In genomic region chr1:234845097-234845660, GRCh38 we compare ENCODE assay signal across 11 cellular contexts.
A peak's percentile ranks its signal among the peaks of the same experiment; 100 is the strongest.
DNase-seq lines count a peak whose midpoint lies in the region; ATAC-seq and TF ChIP-seq lines count a peak whose summit lies in the region.
"Had no signal": no experiment of that assay in that cellular context is flagged by ENCODE, and none has a peak within 500 bp of the region (broad histone marks: within the 10 kb centered on the region; RNA-seq: fewer than 3 reads in every experiment).

No MANE protein-coding gene starts in this region.

- intact Hi-C loops in ascending aorta (cut with DNase I) = no loop called here

- H3K36me3 ChIP-seq in ascending aorta = no peaks in the 10 kb centered on the region
- H3K36me3 ChIP-seq: MG63, neural progenitor cell had no signal

- peak; percentile 76 for DNase-seq in GM12865 (ENCODE audit: low read depth)
- peak in 2 of 3 donors; percentile 42 to 45 for DNase-seq in T-helper 17 cell
- DNase-seq in activated naive CD8-positive, alpha-beta T cell treated with anti-CD3 and anti-CD28 coated beads, Interleukin-2, amount 50 U/mL, for 24 hours = peak; percentile 30
- peak; percentile 58 for DNase-seq in renal cortical epithelial cell (ENCODE audit: low read depth)
- no peak for DNase-seq in ascending aorta (ENCODE audit: low spot score in 2 of 2)
- no peak for DNase-seq in AML-193 (lab: John Stamatoyannopoulos, UW)
- DNase-seq: MG63 had no signal

- H3K27ac Mint-ChIP-seq in T-helper 17 cell = peak overlapping the region; percentile 85
- H3K27ac Mint-ChIP-seq in activated naive CD8-positive, alpha-beta T cell treated with anti-CD3 and anti-CD28 coated beads, Interleukin-2, amount 50 U/mL, for 24 hours = peak overlapping the region; percentile 97

- H3K9me3 Mint-ChIP-seq in activated naive CD8-positive, alpha-beta T cell treated with anti-CD3 and anti-CD28 coated beads, Interleukin-2, amount 50 U/mL, for 24 hours = no peaks in the 10 kb centered on the region

- peak overlapping the region; percentile 77 for H3K4me3 Mint-ChIP-seq in T-helper 17 cell
- H3K4me3 Mint-ChIP-seq in activated naive CD8-positive, alpha-beta T cell treated with anti-CD3 and anti-CD28 coated beads, Interleukin-2, amount 50 U/mL, for 24 hours = peak overlapping the region; percentile 60
- H3K4me3 Mint-ChIP-seq: neural progenitor cell had no signal

- H3K9me3 ChIP-seq in T-helper 17 cell (ENCODE audit: control insufficient read depth, low read length, poor library complexity, severe bottlenecking) = no peaks in the 10 kb centered on the region
- H3K9me3 ChIP-seq in ascending aorta = no peaks in the 10 kb centered on the region

- no peak for TF ChIP-seq CTCF in GM12865 (IDR thresholded peaks at IDR 0.05; ENCODE audit: insufficient read depth, low read depth, low read length, missing control alignments)
- no peak for TF ChIP-seq CTCF in ascending aorta (IDR thresholded peaks at IDR 0.05)

- TF ChIP-seq POLR2A in GM18505 (IDR thresholded peaks at IDR 0.05; ENCODE audit: borderline replicate concordance, extremely low read depth, insufficient read depth, insufficient read length) = no peak

- H3K4me3 ChIP-seq in GM12865 (ENCODE audit: low read depth, low read length) = peak overlapping the region; percentile 28; the same call in 1 of the 2 replicates
- no peak overlapping the region for H3K4me3 ChIP-seq in ascending aorta
- H3K4me3 ChIP-seq: MG63, neural progenitor cell had no signal

- H3K27me3 ChIP-seq in ascending aorta = no peaks in the 10 kb centered on the region
- H3K27me3 ChIP-seq: MG63, neural progenitor cell had no signal

- ATAC-seq in T-helper 17 cell (peak; percentile 87), GM21576 (IDR thresholded peaks at IDR 0.05; ENCODE audit: unreplicated experiment) (no peak), GM18505 (IDR thresholded peaks at IDR 0.05; ENCODE audit: unreplicated experiment) (no peak)
- peak; percentile 9 for ATAC-seq in activated naive CD8-positive, alpha-beta T cell treated with anti-CD3 and anti-CD28 coated beads, Interleukin-2, amount 50 U/mL, for 24 hours
- ATAC-seq: Right ventricle myocardium inferior had no signal

- no peaks in the 10 kb centered on the region for H3K4me1 ChIP-seq in ascending aorta
- H3K4me1 ChIP-seq: neural progenitor cell had no signal

- H3K36me3 Mint-ChIP-seq in T-helper 17 cell (ENCODE audit: low read depth) = no peaks in the 10 kb centered on the region
- H3K36me3 Mint-ChIP-seq in activated naive CD8-positive, alpha-beta T cell treated with anti-CD3 and anti-CD28 coated beads, Interleukin-2, amount 50 U/mL, for 24 hours (ENCODE audit: low read depth) = peaks cover 2% of the 10 kb centered on the region
- H3K36me3 Mint-ChIP-seq: neural progenitor cell had no signal

- peaks cover 43% of the 10 kb centered on the region for H3K4me1 Mint-ChIP-seq in T-helper 17 cell
- peaks cover 96% of the 10 kb centered on the region for H3K4me1 Mint-ChIP-seq in activated naive CD8-positive, alpha-beta T cell treated with anti-CD3 and anti-CD28 coated beads, Interleukin-2, amount 50 U/mL, for 24 hours

- no peaks in the 10 kb centered on the region for H3K27me3 Mint-ChIP-seq in T-helper 17 cell
- H3K27me3 Mint-ChIP-seq in activated naive CD8-positive, alpha-beta T cell treated with anti-CD3 and anti-CD28 coated beads, Interleukin-2, amount 50 U/mL, for 24 hours = peaks cover 4% of the 10 kb centered on the region

- no peak overlapping the region for H3K27ac ChIP-seq in ascending aorta
- H3K27ac ChIP-seq: neural progenitor cell had no signal

Comparison
In these comparisons a context has a peak if more than half of its experiments do, and no peak if none do; other contexts are left out.
1. DNase-seq: peak in GM12865 (single experiment), T-helper 17 cell (2 of 3), activated naive CD8-positive, alpha-beta T cell treated with anti-CD3 and anti-CD28 coated beads, Interleukin-2, amount 50 U/mL, for 24 hours (single experiment) and renal cortical epithelial cell (single experiment); none in ascending aorta (0 of 2) and AML-193 (0 of 2).
2. ATAC-seq: peak in T-helper 17 cell (single experiment) and activated naive CD8-positive, alpha-beta T cell treated with anti-CD3 and anti-CD28 coated beads, Interleukin-2, amount 50 U/mL, for 24 hours (single experiment); none in GM21576 (single experiment) and GM18505 (single experiment).